In the genomic region with DNA sequence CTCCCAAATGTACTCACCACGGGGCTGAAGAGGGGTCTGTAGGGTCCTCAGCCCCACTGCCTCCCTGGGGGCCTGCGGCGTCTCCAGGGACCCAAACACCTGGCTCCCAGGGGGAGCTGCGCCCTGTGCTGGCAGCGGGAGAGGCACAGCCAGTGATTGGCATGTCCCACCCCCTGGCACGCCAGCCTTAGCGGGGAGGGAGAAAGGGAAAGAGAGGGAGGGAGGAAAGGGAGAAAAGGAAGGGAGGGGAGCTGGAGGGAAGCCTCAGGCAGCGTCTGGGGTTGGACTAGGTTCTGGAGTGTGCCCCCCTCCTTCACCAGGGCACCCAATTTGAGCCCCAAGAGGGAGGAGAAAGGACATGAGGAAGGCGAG, we compare ENCODE assay signal across 1 cellular context.
TF ChIP-seq lines count a peak whose summit lies in the region.

A gene with protein sequence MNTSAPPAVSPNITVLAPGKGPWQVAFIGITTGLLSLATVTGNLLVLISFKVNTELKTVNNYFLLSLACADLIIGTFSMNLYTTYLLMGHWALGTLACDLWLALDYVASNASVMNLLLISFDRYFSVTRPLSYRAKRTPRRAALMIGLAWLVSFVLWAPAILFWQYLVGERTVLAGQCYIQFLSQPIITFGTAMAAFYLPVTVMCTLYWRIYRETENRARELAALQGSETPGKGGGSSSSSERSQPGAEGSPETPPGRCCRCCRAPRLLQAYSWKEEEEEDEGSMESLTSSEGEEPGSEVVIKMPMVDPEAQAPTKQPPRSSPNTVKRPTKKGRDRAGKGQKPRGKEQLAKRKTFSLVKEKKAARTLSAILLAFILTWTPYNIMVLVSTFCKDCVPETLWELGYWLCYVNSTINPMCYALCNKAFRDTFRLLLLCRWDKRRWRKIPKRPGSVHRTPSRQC (minus strand): TSS at position 163 of the 372 bp plus-strand sequence. CDS start 10,263 bp downstream, outside the sequence.

TF ChIP-seq in IMR-90, 13 proteins besides CTCF, POLR2A, EP300 and RAD21 (continued from another document):
- TF ChIP-seq CEBPB (IDR thresholded peaks at IDR 0.05; ENCODE audit: low read depth, low read length) (no peak), RCOR1 (IDR thresholded peaks at IDR 0.05; ENCODE audit: insufficient replicate concordance, low read length) (no peak), FOS (IDR thresholded peaks at IDR 0.05; ENCODE audit: low read depth, low read length) (no peak)
- TF ChIP-seq, protein P1, sequence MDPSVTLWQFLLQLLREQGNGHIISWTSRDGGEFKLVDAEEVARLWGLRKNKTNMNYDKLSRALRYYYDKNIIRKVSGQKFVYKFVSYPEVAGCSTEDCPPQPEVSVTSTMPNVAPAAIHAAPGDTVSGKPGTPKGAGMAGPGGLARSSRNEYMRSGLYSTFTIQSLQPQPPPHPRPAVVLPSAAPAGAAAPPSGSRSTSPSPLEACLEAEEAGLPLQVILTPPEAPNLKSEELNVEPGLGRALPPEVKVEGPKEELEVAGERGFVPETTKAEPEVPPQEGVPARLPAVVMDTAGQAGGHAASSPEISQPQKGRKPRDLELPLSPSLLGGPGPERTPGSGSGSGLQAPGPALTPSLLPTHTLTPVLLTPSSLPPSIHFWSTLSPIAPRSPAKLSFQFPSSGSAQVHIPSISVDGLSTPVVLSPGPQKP (IDR thresholded peaks at IDR 0.05; ENCODE audit: borderline replicate concordance, low read depth, low read length) = no peak
